ENCODE assay signal across 1 cellular context in the genomic region with DNA sequence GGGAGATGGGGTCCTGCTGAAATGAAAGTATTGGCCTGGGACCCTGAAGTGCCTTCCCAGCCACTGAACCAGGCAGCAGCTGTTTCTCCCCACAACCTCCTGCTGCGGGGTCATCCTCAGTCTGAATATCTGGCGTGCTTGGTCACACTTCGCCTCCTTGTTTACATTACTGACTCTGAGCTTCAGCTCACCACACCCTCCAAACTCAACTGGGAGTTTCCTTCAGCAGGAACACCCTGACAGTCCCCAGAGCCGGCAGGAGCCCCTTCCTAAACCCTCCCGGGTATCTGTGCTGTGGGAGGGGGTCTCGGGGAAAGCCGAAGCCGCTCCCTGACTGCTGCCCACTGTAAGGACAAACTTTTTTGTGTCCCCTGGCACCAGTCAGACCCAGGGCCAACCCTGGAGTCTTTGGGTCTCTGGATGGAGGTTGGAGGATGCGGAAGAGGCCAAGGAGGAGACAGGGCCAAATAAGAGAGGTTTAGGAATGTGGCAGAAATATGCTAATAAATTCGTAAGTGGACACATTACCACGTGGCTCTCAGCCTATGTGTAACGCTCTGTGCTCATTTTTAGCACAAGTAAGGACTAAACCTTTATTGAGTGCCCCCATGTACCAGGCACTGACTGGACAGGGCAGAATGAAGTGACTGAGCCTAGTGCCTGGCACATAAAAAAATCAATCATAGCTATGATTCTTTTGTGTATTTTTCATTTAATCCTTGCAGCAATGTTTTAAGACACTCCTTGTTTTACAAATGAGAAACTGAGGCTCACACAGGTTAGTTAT.
TF ChIP-seq lines count a peak whose summit lies in the region.

No MANE protein-coding gene starts in this region.

TF ChIP-seq in IMR-90, 13 proteins besides CTCF, POLR2A, EP300 and RAD21 (continued from another document):
- peak; percentile 35; the same call in 1 of the 2 replicates for TF ChIP-seq BHLHE40 (IDR thresholded peaks at IDR 0.05; ENCODE audit: low read depth, low read length)
TF ChIP-seq in IMR-90: peak in this region for 1.
